In the genomic region with DNA sequence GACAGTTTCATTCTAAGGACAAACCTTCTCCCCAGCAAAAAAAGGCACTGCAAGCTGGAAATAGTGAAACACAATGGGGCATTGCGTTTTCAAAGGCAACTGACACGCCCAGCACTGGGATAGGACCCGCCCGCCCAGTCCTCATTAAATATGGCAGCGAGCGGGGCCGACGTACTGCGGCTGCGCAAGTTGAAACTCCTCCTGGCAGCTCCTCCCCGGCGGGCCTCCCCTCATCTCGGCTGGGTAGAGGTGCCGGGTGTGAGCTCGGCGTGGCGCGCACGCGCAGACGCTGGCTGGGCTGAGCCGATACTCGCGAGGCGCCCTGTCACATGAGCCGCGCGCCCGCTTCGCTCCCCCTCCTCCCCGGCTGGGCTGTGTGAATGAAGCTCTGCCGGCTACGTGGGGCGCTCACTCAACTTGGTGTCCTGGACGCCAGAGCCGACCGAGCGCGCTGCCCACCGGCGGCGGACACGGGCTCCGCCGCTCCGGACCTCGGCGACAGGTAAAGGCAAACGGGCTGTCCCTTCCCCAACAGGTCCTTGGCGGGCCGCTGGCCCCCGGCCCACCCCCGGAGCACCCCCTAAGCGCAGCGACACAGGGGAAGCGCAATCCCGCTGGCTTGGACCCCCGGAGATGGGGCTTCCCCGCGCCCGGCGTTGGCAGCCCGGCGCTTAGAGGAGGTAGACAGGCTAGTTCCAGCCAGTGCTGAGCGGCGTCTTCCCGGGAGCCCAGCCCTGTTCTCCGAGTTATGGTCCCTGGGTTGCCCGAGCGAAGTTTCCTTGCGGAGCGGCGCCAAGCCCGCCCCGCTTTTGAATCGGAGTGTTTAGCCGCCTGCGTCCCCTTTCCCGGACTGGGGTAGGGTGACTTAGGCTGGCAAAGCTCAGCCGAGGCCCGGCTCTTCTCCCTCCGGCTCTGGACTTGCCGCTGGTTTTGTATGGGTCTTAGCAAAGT, we compare ENCODE assay signal across 8 cellular contexts. TPM values are rescaled to one million over a fixed set of nuclear protein-coding genes. Genes with fewer than 3 reads are reported as not detected.
DNase-seq lines count a peak whose midpoint lies in the region; ATAC-seq, FAIRE-seq and TF ChIP-seq lines count a peak whose summit lies in the region.

CLCN5 (plus strand) TSS at position 306 of the 951 bp plus-strand sequence. CDS start 2,703 bp downstream, outside the sequence.

- H2AK5ac ChIP-seq in H1 (ENCODE audit: low read depth, low read length) = no peak within 1 kb of the TSS
- H2AK5ac ChIP-seq in mesenchymal stem cell (ENCODE audit: low read length, severe bottlenecking) = no peak within 1 kb of the TSS

- WGBS in H1 (ENCODE audit: extremely low coverage in 1 of 2, insufficient coverage in 1 of 2, insufficient read length in 1 of 2, insufficient replicate concordance in 2 of 2, low coverage in 1 of 2, low lambda C conversion rate in 2 of 2, missing lambda C conversion rate in 1 of 2), 2 experiments = 1% methylated on average over 33 of the region's 83 CpGs; no CpG with 5 or more reads in 1 of the 2 experiments
- WGBS in mesenchymal stem cell = under 1% methylated on average over 52 of the region's 83 CpGs

- no peak within 1 kb of the TSS for H3K4ac ChIP-seq in H1 (replicated peaks; ENCODE audit: insufficient read length, low read depth, low read length)
- H3K4ac ChIP-seq in mesenchymal stem cell (ENCODE audit: low read depth in 1 of 2, low read length in 2 of 2) = peak within 1 kb of the TSS in 1 of 2 experiments; percentile 28

- no peak within 1 kb of the TSS for H2AFZ ChIP-seq in H1 (ENCODE audit: low read length)
- no peak within 1 kb of the TSS for H2AFZ ChIP-seq in mesenchymal stem cell (ENCODE audit: low read depth, low read length)

- no peak within 1 kb of the TSS for H3K14ac ChIP-seq in H1 (ENCODE audit: insufficient read length)
- H3K14ac ChIP-seq in mesenchymal stem cell (ENCODE audit: low read length in 2 of 2) = no peak within 1 kb of the TSS

- no peaks in the 10 kb centered on the region for H3K9me3 ChIP-seq in H1 (ENCODE audit: insufficient read depth in 2 of 2, low read depth in 1 of 2, low read length in 1 of 2)
- no peaks in the 10 kb centered on the region for H3K9me3 ChIP-seq in mesenchymal stem cell (ENCODE audit: control insufficient read depth, low read length)

- FAIRE-seq in H1 (lab: Jason Lieb, UNC) = peak; percentile 42

- TF ChIP-seq CTCF in H1 (IDR thresholded peaks at IDR 0.05; ENCODE audit: control extremely low read depth in 1 of 3, insufficient read depth in 1 of 3, low read depth in 1 of 3, low read length in 3 of 3) = no peak

- ATAC-seq in GM21360 (IDR thresholded peaks at IDR 0.05; ENCODE audit: unreplicated experiment) = peak; percentile 95

- H3K27me3 ChIP-seq in H1 (replicated peaks in 1 of 4; ENCODE audit: control insufficient read depth in 3 of 4, extremely low read depth in 1 of 4, insufficient read depth in 3 of 4, low read length in 3 of 4) = peaks cover 0 to 5% (median 3%) of the 10 kb centered on the region in 4 experiments; a peak in 2 of 7 replicates
- peaks cover 0 to 6% of the 10 kb centered on the region in 2 experiments for H3K27me3 ChIP-seq in mesenchymal stem cell (ENCODE audit: control insufficient read depth in 1 of 2, insufficient read depth in 1 of 2, low read length in 2 of 2)

- TF ChIP-seq RAD21 in H1 (IDR thresholded peaks at IDR 0.05 in 1 of 2, conservative IDR thresholded peaks at IDR 0.05 in 1 of 2; ENCODE audit: low read depth in 2 of 2, low read length in 2 of 2) = no peak

- H3K23ac ChIP-seq in H1 (ENCODE audit: insufficient read length) (no peak within 1 kb of the TSS), mesenchymal stem cell (ENCODE audit: low read length in 2 of 2) (no peak within 1 kb of the TSS)

- H4K8ac ChIP-seq in H1 (ENCODE audit: extremely low read depth, insufficient read depth, low read length) = no peak within 1 kb of the TSS
- no peak within 1 kb of the TSS for H4K8ac ChIP-seq in mesenchymal stem cell (ENCODE audit: low read length)

- H3K27ac ChIP-seq in H1 (ENCODE audit: low read depth, low read length) (no peak within 1 kb of the TSS; the same call in 1 of the 2 replicates), mesenchymal stem cell (ENCODE audit: low read length, poor library complexity, severe bottlenecking) (peak within 1 kb of the TSS; percentile 12)

- no peak within 1 kb of the TSS for H3K18ac ChIP-seq in H1 (ENCODE audit: extremely low read depth, low read length)
- H3K18ac ChIP-seq in mesenchymal stem cell (ENCODE audit: low read depth in 1 of 2, low read length in 2 of 2) = peak within 1 kb of the TSS; percentile 2 to 54

- H4K20me1 ChIP-seq in H1 (replicated peaks in 1 of 2; ENCODE audit: control insufficient read depth in 1 of 2, insufficient read depth in 2 of 2, low read length in 2 of 2) = no peaks in the 10 kb centered on the region

- no peaks in the 10 kb centered on the region; the same call in 1 of the 2 replicates for H3K23me2 ChIP-seq in H1 (ENCODE audit: low read depth, low read length)

- peak within 1 kb of the TSS; percentile 52 to 73 (median 58) for H3K4me3 ChIP-seq in H1 (ENCODE audit: extremely low read depth in 1 of 4, insufficient read depth in 2 of 4, low read depth in 3 of 4, low read length in 4 of 4)
- peak within 1 kb of the TSS; percentile 75 to 83 for H3K4me3 ChIP-seq in mesenchymal stem cell (ENCODE audit: insufficient read depth in 1 of 2, low read depth in 1 of 2, low read length in 2 of 2)

- POLR2A ChIA-PET in H1 (lab: Charles Lee; ENCODE audit: partially characterized antibody) = interaction anchor here (1.4 kb wide), 1 partner anchor 43 kb away, joined by 3 read pairs; the partner anchor contains the start of gene USP27X

- TF ChIP-seq POLR2A in H1 (IDR thresholded peaks at IDR 0.05; ENCODE audit: control extremely low read depth in 1 of 2, low read depth in 2 of 2, low read length in 2 of 2) = no peak

- H3K56ac ChIP-seq in H1 (replicated peaks; ENCODE audit: insufficient read length, low read depth, low read length) = no peak within 1 kb of the TSS

- CTCF ChIA-PET in H1 (lab: Charles Lee; ENCODE audit: partially characterized antibody) = interaction anchor here (0.7 to 1.7 kb wide), 5 partner anchors 44 to 290 kb away, joined by 3 to 5 read pairs (median 4); partner anchors contain the start of gene USP27X

- H2BK12ac ChIP-seq in H1 (ENCODE audit: low read depth, low read length) (no peak within 1 kb of the TSS), mesenchymal stem cell (ENCODE audit: low read length in 2 of 2) (peak within 1 kb of the TSS in 1 of 2 experiments; percentile 54)

- no peaks in the 10 kb centered on the region for H3K79me2 ChIP-seq in H1 (ENCODE audit: control insufficient read depth in 1 of 2, insufficient read depth in 2 of 2, low read length in 2 of 2)

- H3K36me3 ChIP-seq in H1 (ENCODE audit: control insufficient read depth in 2 of 4, insufficient read depth in 4 of 4, low read length in 3 of 4) (no peaks in the 10 kb centered on the region; a peak in 1 of 8 replicates), mesenchymal stem cell (ENCODE audit: control insufficient read depth in 1 of 2, insufficient read depth in 2 of 2, low read depth in 1 of 2, low read length in 2 of 2) (peaks cover 0 to 4% of the 10 kb centered on the region in 2 experiments)

- DNase-seq in COLO668 (lab: John Stamatoyannopoulos, UW; ENCODE audit: unreplicated experiment) (peak; percentile 94), HT-29 (ENCODE audit: low spot score) (peak; percentile 92), H1 (ENCODE audit: low read depth in 1 of 2, low spot score in 2 of 2) (peak; percentile 85 to 86), mesenchymal stem cell (peak; percentile 94)
- peak; percentile 88 for DNase-seq in NK-92 treated with Interleukin-12 subunit alpha and Interleukin-12 subunit beta, amount 100 ng/mL, for 24 hours (lab: John Stamatoyannopoulos, UW)
- DNase-seq in activated CD8-positive, alpha-beta memory T cell treated with anti-CD3 and anti-CD28 coated beads for 48 hours (ENCODE audit: low read depth in 2 of 3, low spot score in 2 of 3) = peak; percentile 52 to 84 (median 74)
- DNase-seq in stimulated activated CD8-positive, alpha-beta memory T cell treated with anti-CD3 and anti-CD28 coated beads, Interleukin-12 subunit alpha, Interleukin-12 subunit beta, amount 100 ng/mL, for 24 hours (ENCODE audit: extremely low read depth) = peak; percentile 81

- H2BK20ac ChIP-seq in H1 (ENCODE audit: low read length) = no peak within 1 kb of the TSS

- H3K79me1 ChIP-seq in H1 (ENCODE audit: low read depth, low read length) (no peaks in the 10 kb centered on the region), mesenchymal stem cell (replicated peaks; ENCODE audit: low read length, poor library complexity, severe bottlenecking) (no peaks in the 10 kb centered on the region)

- TF ChIP-seq EP300 in H1 (IDR thresholded peaks at IDR 0.05; ENCODE audit: borderline replicate concordance in 1 of 2, low read depth in 2 of 2, low read length in 2 of 2) = no peak

- H2BK120ac ChIP-seq in H1 (replicated peaks; ENCODE audit: low read depth, low read length) (no peak within 1 kb of the TSS), mesenchymal stem cell (ENCODE audit: low read depth, low read length) (peak within 1 kb of the TSS; percentile 73)

- peaks cover 0 to 5% (median 0%) of the 10 kb centered on the region in 4 experiments; a peak in 3 of 7 replicates for H3K4me1 ChIP-seq in H1 (replicated peaks in 1 of 4; ENCODE audit: control insufficient read depth in 3 of 4, insufficient read depth in 4 of 4, low read length in 3 of 4)
- H3K4me1 ChIP-seq in mesenchymal stem cell (ENCODE audit: control insufficient read depth, insufficient read depth, low read depth, low read length) = peaks cover 2% of the 10 kb centered on the region

- no peak within 1 kb of the TSS for H4K5ac ChIP-seq in H1 (ENCODE audit: insufficient read length, low read depth, low read length)

- H2BK15ac ChIP-seq in H1 (ENCODE audit: low read length) (no peak within 1 kb of the TSS), mesenchymal stem cell (ENCODE audit: low read depth, poor library complexity, severe bottlenecking) (peak within 1 kb of the TSS; percentile 83)

- H4K91ac ChIP-seq in H1 (replicated peaks; ENCODE audit: insufficient read length, low read length) = no peak within 1 kb of the TSS
- peak within 1 kb of the TSS; percentile 39 for H4K91ac ChIP-seq in mesenchymal stem cell (ENCODE audit: low read length)

- H3K4me2 ChIP-seq in H1 (ENCODE audit: insufficient read depth in 1 of 2, low read depth in 2 of 2, low read length in 2 of 2) (peak within 1 kb of the TSS; percentile 64 to 78), mesenchymal stem cell (ENCODE audit: low read length, poor library complexity, severe bottlenecking) (peak within 1 kb of the TSS; percentile 91)

- H3K9ac ChIP-seq in H1 (replicated peaks in 1 of 4; ENCODE audit: extremely low read depth in 1 of 4, low read depth in 3 of 4, low read length in 3 of 4) (peak within 1 kb of the TSS; percentile 34 to 71 (median 57); a peak in 4 of 7 replicates), mesenchymal stem cell (ENCODE audit: low read length) (peak within 1 kb of the TSS; percentile 89)

- H2BK5ac ChIP-seq in H1 (ENCODE audit: low read depth, low read length) (no peak within 1 kb of the TSS), mesenchymal stem cell (ENCODE audit: low read depth, low read length, poor library complexity, severe bottlenecking) (no peak within 1 kb of the TSS)

RNA-seq across cellular contexts. Expression of gene CLCN5, which starts in this region (rescaled TPM):
- 3.9 and 5.2 TPM in 2 replicates for total RNA-seq in HT-29 (2014; rRNA removed; shearing (Covaris generic))
- total RNA-seq in H1 (2021; fragmentation: NEBNext Ultra II Directional; extraction: Animal tissue kit (Norgen Biotek cat#: 25700)) = 9.7 and 10.8 TPM in 2 replicates
- 4.2 and 4.4 TPM in 2 replicates for polyA plus RNA-seq in H1 (2011; rRNA removed)
- polyA plus RNA-seq in H1 (2011; cell fraction: cytosol; rRNA removed) = 4.9 TPM
- polyA plus RNA-seq in H1 (2011; cell fraction: nucleus; rRNA removed) = 9.2 TPM
- 3.9 to 6.4 TPM (median 4.6 TPM) in 4 replicates for polyA plus RNA-seq in H1 (2012, experiment 1 of 2)
- polyA plus RNA-seq in H1 (2012, experiment 2 of 2) = 0.31 TPM
- polyA plus RNA-seq in H1 (2013, experiment 1 of 2) = 7.6 TPM
- polyA plus RNA-seq in H1 (2013, experiment 2 of 2) = 7.3 TPM
- 25.7 and 35.1 TPM in 2 replicates for polyA minus RNA-seq in H1 (2011; rRNA and poly(A)+ RNA removed)
- polyA minus RNA-seq in H1 (2011; cell fraction: cytosol; rRNA and poly(A)+ RNA removed) = 11.5 TPM
- polyA minus RNA-seq in H1 (2011; cell fraction: nucleus; rRNA and poly(A)+ RNA removed) = 13.8 TPM
- polyA plus RNA-seq in mesenchymal stem cell (2013, experiment 1 of 2) = 7.2 TPM
- polyA plus RNA-seq in mesenchymal stem cell (2013, experiment 2 of 2) = 7.0 TPM
